ENCODE assay signal across 9 cellular contexts in genomic region chr16:47016700-47017133, GRCh38. TPM values are rescaled to one million over a fixed set of nuclear protein-coding genes. Genes with fewer than 3 reads are reported as not detected.
DNase-seq lines count a peak whose midpoint lies in the region; ATAC-seq and TF ChIP-seq lines count a peak whose summit lies in the region.
"Had no signal": no experiment of that assay in that cellular context is flagged by ENCODE, and none has a peak within 500 bp of the region (broad histone marks: within the 10 kb centered on the region; RNA-seq: fewer than 3 reads in every experiment).

No MANE protein-coding gene starts in this region.

- ATAC-seq in GM18511 (IDR thresholded peaks at IDR 0.05; ENCODE audit: unreplicated experiment): peak; percentile 50
- ATAC-seq in HG03108 (IDR thresholded peaks at IDR 0.05; ENCODE audit: unreplicated experiment): peak; percentile 56
- ATAC-seq in foreskin keratinocyte: no peak

- no peak overlapping the region for H3K4me3 Mint-ChIP-seq in activated T-helper 1 cell treated with anti-CD3 and anti-CD28 coated beads, Interleukin-12 subunit alpha, Interleukin-12 subunit beta, Interleukin-2, Interleukin-4 antibody, amounts not matched to agents 30 ng/mL and 10 ng/mL and 1 ng/mL, durations not matched to agents 14 hours and 24 hours and 36 hours
- H3K4me3 Mint-ChIP-seq in endodermal cell: no peak overlapping the region
- H3K4me3 Mint-ChIP-seq: activated naive CD4-positive, alpha-beta T cell treated with anti-CD3 and anti-CD28 coated beads, Interleukin-2, amount 50 U/mL, for 24 hours had no signal

- no peak overlapping the region for H3K27ac Mint-ChIP-seq in activated T-helper 1 cell treated with anti-CD3 and anti-CD28 coated beads, Interleukin-12 subunit alpha, Interleukin-12 subunit beta, Interleukin-2, Interleukin-4 antibody, amounts not matched to agents 30 ng/mL and 10 ng/mL and 1 ng/mL, durations not matched to agents 14 hours and 24 hours and 36 hours
- no peak overlapping the region for H3K27ac Mint-ChIP-seq in endodermal cell

- H3K4me1 ChIP-seq in endodermal cell (ENCODE audit: control insufficient read depth, insufficient read depth, low read length) (no peaks in the 10 kb centered on the region), foreskin keratinocyte (no peaks in the 10 kb centered on the region)

- no peak overlapping the region for H3K9ac ChIP-seq in endodermal cell (ENCODE audit: extremely low read depth, low read length, poor library complexity, severe bottlenecking)

- DNase-seq in Ammon's horn (ENCODE audit: low spot score) (peak; percentile 11), NCI-H446 (lab: John Stamatoyannopoulos, UW) (no peak), endodermal cell (no peak), foreskin keratinocyte (no peak), HuH-7 (ENCODE audit: low spot score) (no peak)
- peak; percentile 24 for DNase-seq in activated T-helper 1 cell treated with anti-CD3 and anti-CD28 coated beads, Interleukin-12 subunit alpha, Interleukin-12 subunit beta, Interleukin-2, Interleukin-4 antibody, amounts not matched to agents 30 ng/mL and 10 ng/mL and 1 ng/mL, durations not matched to agents 14 hours and 24 hours and 36 hours (ENCODE audit: low spot score)

- WGBS in endodermal cell (ENCODE audit: insufficient coverage in 1 of 2, insufficient read length in 1 of 2), 2 experiments: 86% methylated on average over 5 to 6 of the region's 6 CpGs

- H3K27ac ChIP-seq in endodermal cell (ENCODE audit: low read depth, low read length): no peak overlapping the region
- H3K27ac ChIP-seq in foreskin keratinocyte: no peak overlapping the region

- intact Hi-C loops in activated T-helper 1 cell treated with anti-CD3 and anti-CD28 coated beads, Interleukin-12 subunit alpha, Interleukin-12 subunit beta, Interleukin-2, Interleukin-4 antibody, amounts not matched to agents 30 ng/mL and 10 ng/mL and 1 ng/mL, durations not matched to agents 14 hours and 24 hours and 36 hours (cut with micrococcal nuclease): no loop called here

- H3K27me3 ChIP-seq in endodermal cell (ENCODE audit: control insufficient read depth, insufficient read depth, low read length, poor library complexity, severe bottlenecking) (no peaks in the 10 kb centered on the region), foreskin keratinocyte (no peaks in the 10 kb centered on the region)

- H3K4me3 ChIP-seq in endodermal cell (ENCODE audit: low read length): no peak overlapping the region

- H3K4me1 Mint-ChIP-seq in activated T-helper 1 cell treated with anti-CD3 and anti-CD28 coated beads, Interleukin-12 subunit alpha, Interleukin-12 subunit beta, Interleukin-2, Interleukin-4 antibody, amounts not matched to agents 30 ng/mL and 10 ng/mL and 1 ng/mL, durations not matched to agents 14 hours and 24 hours and 36 hours (ENCODE audit: low read depth): peaks cover 23% of the 10 kb centered on the region
- H3K4me1 Mint-ChIP-seq in endodermal cell: no peaks in the 10 kb centered on the region

- H3K9me3 Mint-ChIP-seq in activated T-helper 1 cell treated with anti-CD3 and anti-CD28 coated beads, Interleukin-12 subunit alpha, Interleukin-12 subunit beta, Interleukin-2, Interleukin-4 antibody, amounts not matched to agents 30 ng/mL and 10 ng/mL and 1 ng/mL, durations not matched to agents 14 hours and 24 hours and 36 hours: no peaks in the 10 kb centered on the region
- peaks cover 3% of the 10 kb centered on the region for H3K9me3 Mint-ChIP-seq in endodermal cell
- H3K9me3 Mint-ChIP-seq: activated naive CD4-positive, alpha-beta T cell treated with anti-CD3 and anti-CD28 coated beads, Interleukin-2, amount 50 U/mL, for 24 hours had no signal

- TF ChIP-seq CTCF in endodermal cell (conservative IDR thresholded peaks at IDR 0.05) (no peak), foreskin keratinocyte (conservative IDR thresholded peaks at IDR 0.05) (no peak)

- H3K27me3 Mint-ChIP-seq in activated T-helper 1 cell treated with anti-CD3 and anti-CD28 coated beads, Interleukin-12 subunit alpha, Interleukin-12 subunit beta, Interleukin-2, Interleukin-4 antibody, amounts not matched to agents 30 ng/mL and 10 ng/mL and 1 ng/mL, durations not matched to agents 14 hours and 24 hours and 36 hours (ENCODE audit: insufficient read depth): peaks cover 4% of the 10 kb centered on the region
- H3K27me3 Mint-ChIP-seq in endodermal cell (ENCODE audit: insufficient read depth): no peaks in the 10 kb centered on the region
- H3K27me3 Mint-ChIP-seq: activated naive CD4-positive, alpha-beta T cell treated with anti-CD3 and anti-CD28 coated beads, Interleukin-2, amount 50 U/mL, for 24 hours had no signal

- no peaks in the 10 kb centered on the region for H3K36me3 Mint-ChIP-seq in activated T-helper 1 cell treated with anti-CD3 and anti-CD28 coated beads, Interleukin-12 subunit alpha, Interleukin-12 subunit beta, Interleukin-2, Interleukin-4 antibody, amounts not matched to agents 30 ng/mL and 10 ng/mL and 1 ng/mL, durations not matched to agents 14 hours and 24 hours and 36 hours (ENCODE audit: low read depth)
- no peaks in the 10 kb centered on the region for H3K36me3 Mint-ChIP-seq in endodermal cell (ENCODE audit: low read depth)
- H3K36me3 Mint-ChIP-seq: activated naive CD4-positive, alpha-beta T cell treated with anti-CD3 and anti-CD28 coated beads, Interleukin-2, amount 50 U/mL, for 24 hours had no signal

- H3K36me3 ChIP-seq in endodermal cell (ENCODE audit: control insufficient read depth, insufficient read depth, low read length): no peaks in the 10 kb centered on the region

- H3K9me3 ChIP-seq in endodermal cell (ENCODE audit: control insufficient read depth, low read length): no peaks in the 10 kb centered on the region

RNA-seq across cellular contexts. Expression of gene DNAJA2, which starts 43.2 kb away (rescaled TPM):
- total RNA-seq in activated T-helper 1 cell treated with anti-CD3 and anti-CD28 coated beads, Interleukin-12 subunit alpha, Interleukin-12 subunit beta, Interleukin-2, Interleukin-4 antibody, amounts not matched to agents 30 ng/mL and 10 ng/mL and 1 ng/mL, durations not matched to agents 14 hours and 24 hours and 36 hours: 83.6 and 86.3 TPM in 2 replicates
- total RNA-seq in endodermal cell (10 to 100 TPM; 65.1 to 68.2 TPM), foreskin keratinocyte (81.2 and 86.4 TPM in 2 replicates)
- polyA plus RNA-seq in endodermal cell (2013, experiment 1 of 2): 55.4 TPM
- 50.8 TPM for polyA plus RNA-seq in endodermal cell (2013, experiment 2 of 2)
- polyA plus RNA-seq in foreskin keratinocyte: 38.7 and 47.0 TPM in 2 replicates

Comparison
In these comparisons a context has a peak if more than half of its experiments do, and no peak if none do; other contexts are left out.
1. DNase-seq: peak in Ammon's horn (single experiment) and activated T-helper 1 cell treated with anti-CD3 and anti-CD28 coated beads, Interleukin-12 subunit alpha, Interleukin-12 subunit beta, Interleukin-2, Interleukin-4 antibody, amounts not matched to agents 30 ng/mL and 10 ng/mL and 1 ng/mL, durations not matched to agents 14 hours and 24 hours and 36 hours (single experiment); none in NCI-H446 (0 of 2), endodermal cell (single experiment), foreskin keratinocyte (0 of 2) and HuH-7 (single experiment).